In genomic region chr19:10431254-10431942, GRCh38 we compare ENCODE assay signal across 1 cellular context.
TF ChIP-seq lines count a peak whose summit lies in the region.

No MANE protein-coding gene starts in this region.

TF ChIP-seq in WTC11, 78 proteins besides CTCF, POLR2A, EP300 and RAD21 (continued from another document):
- TF ChIP-seq, protein P1, sequence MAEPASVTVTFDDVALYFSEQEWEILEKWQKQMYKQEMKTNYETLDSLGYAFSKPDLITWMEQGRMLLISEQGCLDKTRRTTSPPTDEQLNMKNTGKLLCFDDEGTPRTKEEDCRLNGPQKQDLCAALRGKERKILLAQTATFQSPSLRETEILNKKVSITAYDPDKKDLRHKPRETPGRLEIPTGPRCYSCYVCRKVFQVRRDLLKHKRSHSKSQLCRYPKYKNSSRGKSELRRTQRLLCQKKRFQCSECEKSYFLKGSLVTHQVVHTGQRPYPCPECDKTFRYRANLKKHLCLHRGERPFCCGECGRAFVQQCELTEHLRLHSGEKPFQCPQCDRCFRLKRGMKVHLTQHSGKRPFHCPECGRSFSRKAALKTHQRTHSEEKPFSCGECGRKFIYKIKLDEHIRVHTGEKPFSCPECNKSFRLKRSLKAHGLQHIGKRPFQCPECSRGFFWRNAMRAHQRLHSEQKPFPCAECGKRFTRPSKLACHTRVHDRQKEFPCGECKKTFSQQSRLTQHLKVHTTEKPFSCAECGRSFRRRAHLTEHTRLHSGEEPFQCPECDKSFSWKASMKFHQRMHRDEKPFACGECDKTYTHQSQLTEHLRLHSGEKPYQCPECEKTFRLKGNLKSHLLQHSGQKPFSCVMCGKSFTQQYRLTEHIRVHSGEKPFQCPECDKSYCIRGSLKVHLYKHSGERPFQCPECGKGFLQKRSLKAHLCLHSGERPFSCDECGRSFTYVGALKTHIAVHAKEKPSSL (CRISPR knock-in tag; conservative IDR thresholded peaks at IDR 0.05): no peak
